Comparison of ENCODE assay signal across 23 cellular contexts in the genomic region with DNA sequence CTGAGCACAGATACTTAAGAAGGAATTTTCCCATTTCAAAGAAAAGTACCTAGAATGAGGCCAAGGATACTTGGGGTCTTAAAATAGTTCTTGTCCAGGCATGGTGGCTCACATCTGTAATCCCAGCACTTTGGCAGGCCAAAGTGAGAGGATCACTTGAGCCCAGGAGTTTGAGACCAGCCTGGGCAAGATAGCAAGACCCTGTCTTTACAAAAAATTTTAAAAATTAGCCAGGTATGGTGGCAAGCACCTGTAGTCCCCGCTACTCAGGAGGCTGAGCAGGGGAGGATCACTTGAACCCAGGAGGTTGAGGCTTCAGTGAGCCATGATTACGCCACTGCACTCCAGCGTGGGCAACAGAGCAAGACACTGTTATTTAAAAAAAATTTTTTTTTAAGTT. TPM values are rescaled to one million over a fixed set of nuclear protein-coding genes. Genes with fewer than 3 reads are reported as not detected.
A peak's percentile ranks its signal among the peaks of the same experiment; 100 is the strongest.
DNase-seq lines count a peak whose midpoint lies in the region; ATAC-seq, FAIRE-seq and TF ChIP-seq lines count a peak whose summit lies in the region.
"Had no signal": no experiment of that assay in that cellular context is flagged by ENCODE, and none has a peak within 500 bp of the region (broad histone marks: within the 10 kb centered on the region; RNA-seq: fewer than 3 reads in every experiment).

No MANE protein-coding gene starts in this region.

- H3K27me3 ChIP-seq in A673 (replicated peaks; ENCODE audit: insufficient read depth, low read depth, low read length, poor library complexity) (no peaks in the 10 kb centered on the region), K562 (ENCODE audit: control insufficient read depth in 2 of 2, insufficient read depth in 2 of 2, low read length in 2 of 2) (no peaks in the 10 kb centered on the region)
- H3K27me3 ChIP-seq: BE2C had no signal

- intact Hi-C loops in A673 (cut with micrococcal nuclease; ENCODE audit: unreplicated experiment) = no loop called here
- intact Hi-C loops in K562 (cut with micrococcal nuclease) = no loop called here

- peak overlapping the region; percentile 62 for H3K27ac Mint-ChIP-seq in mesothelial cell of epicardium

- TF ChIP-seq POLR2A in K562 (conservative IDR thresholded peaks at IDR 0.05) = no peak

- TF ChIP-seq RAD21 in K562 (CRISPR knock-in tag; conservative IDR thresholded peaks at IDR 0.05 in 1 of 2, IDR thresholded peaks at IDR 0.05 in 1 of 2) = no peak

- H3K4me3 Mint-ChIP-seq in mesothelial cell of epicardium = no peak overlapping the region

- no peak for TF ChIP-seq EP300 in K562 (IDR thresholded peaks at IDR 0.05; ENCODE audit: low read length)

- H3K36me3 ChIP-seq in A673 (ENCODE audit: insufficient read depth, low read length, poor library complexity, severe bottlenecking) = no peaks in the 10 kb centered on the region
- H3K36me3 ChIP-seq in HEK293 (ENCODE audit: control insufficient read depth in 2 of 2, insufficient read depth in 1 of 2, low read length in 2 of 2) = no peaks in the 10 kb centered on the region
- peaks cover 10% of the 10 kb centered on the region; the same call in 2 of the 3 replicates for H3K36me3 ChIP-seq in K562 (ENCODE audit: control insufficient read depth, insufficient read depth, low read length)
- H3K36me3 ChIP-seq: BE2C had no signal

- H3K4me1 Mint-ChIP-seq in mesothelial cell of epicardium = peaks cover 51% of the 10 kb centered on the region

- no peak overlapping the region for H3K4me3 ChIP-seq in A673 (ENCODE audit: low read depth, low read length, poor library complexity, severe bottlenecking)
- no peak overlapping the region for H3K4me3 ChIP-seq in HEK293 (ENCODE audit: low read depth, low read length)
- no peak overlapping the region for H3K4me3 ChIP-seq in K562

- CTCF ChIA-PET in A673 (lab: Charles Lee) (no interaction called here), HEK293 (lab: Yijun Ruan, JAX) (interaction anchor here (1.0 kb wide), 1 partner anchor 9 kb away, joined by 4 read pairs; no protein-coding TSS in a partner anchor), K562 (lab: Yijun Ruan, JAX; ENCODE audit: low intra/inter-chr PET ratio) (no interaction called here)

- FAIRE-seq in K562 (lab: Jason Lieb, UNC) = no peak
- FAIRE-seq: GM12892, GM18507, H1 had no signal

- H3K9me3 ChIP-seq in A673 (ENCODE audit: low read depth, low read length, poor library complexity, severe bottlenecking) = no peaks in the 10 kb centered on the region
- H3K9me3 ChIP-seq in HEK293 (ENCODE audit: control insufficient read depth, insufficient read depth, low read depth, low read length) = no peaks in the 10 kb centered on the region
- no peaks in the 10 kb centered on the region for H3K9me3 ChIP-seq in K562 (replicated peaks; ENCODE audit: control insufficient read depth, insufficient read depth, low read depth, low read length)
- H3K9me3 ChIP-seq: BE2C, SK-N-SH had no signal

- WGBS in K562 (ENCODE audit: insufficient coverage, low coverage, missing lambda C conversion rate) = 90% methylated on average over 3 of the region's 3 CpGs

- no peak overlapping the region for H3K4me2 ChIP-seq in K562 (ENCODE audit: insufficient read depth, low read length)
- H3K4me2 ChIP-seq: SK-N-SH had no signal

- ATAC-seq in K562 (no peak), GM21390 (IDR thresholded peaks at IDR 0.05; ENCODE audit: unreplicated experiment) (no peak)

- H3K9me1 ChIP-seq in K562 (ENCODE audit: control insufficient read depth, insufficient read depth, low read length) = no peaks in the 10 kb centered on the region

- DNase-seq in A673 (ENCODE audit: low spot score) = no peak
- DNase-seq in K562 (ENCODE audit: extremely low read depth in 1 of 4, low spot score in 3 of 4) = no peak
- no peak for DNase-seq in mesothelial cell of epicardium (ENCODE audit: low spot score in 2 of 2, unreplicated experiment in 2 of 2)
- DNase-seq in stimulated activated naive CD4-positive, alpha-beta T cell treated with Interleukin-2 at 50 U/mL for 16 hours (lab: John Stamatoyannopoulos, UW) = no peak
- DNase-seq in GM13977 (ENCODE audit: low spot score) = no peak
- DNase-seq in NCI-H1105 treated with DMSO at 0.1 percent for 48 hours (lab: John Stamatoyannopoulos, UW) = no peak
- DNase-seq: BE2C, DMS153, DND-41, HCEC 1CT, IMR-90, MV-4-11, NCI-H1105, NCI-H2029, NCI-H446, NCI-H524 treated with DMSO at 0.1 percent for 48 hours, NCI-H774, SK-N-SH had no signal

- POLR2A ChIA-PET in A673 (lab: Charles Lee; ENCODE audit: low non-redundant PET) = no interaction called here
- POLR2A ChIA-PET in HEK293 (lab: Yijun Ruan, JAX) = interaction anchor here (1.6 to 2.6 kb wide), 2 partner anchors 18 to 29 kb away, joined by 3 to 9 read pairs; a partner anchor contains a TSS
- POLR2A ChIA-PET in K562 (lab: Yijun Ruan, JAX) = interaction anchor here (0.6 to 4.1 kb wide), 6 partner anchors 9 to 77 kb away, joined by 3 to 17 read pairs (median 5); no protein-coding TSS in a partner anchor

- in situ Hi-C loops in K562 (cut with MboI) = no loop called here
- in situ Hi-C loops in GM13977 (cut with MboI; ENCODE audit: low pct_unique_long_range_greater_than_20kb, low sequenced_read_pairs, unreplicated experiment) = no loop called here

- no peaks in the 10 kb centered on the region for H3K9me3 Mint-ChIP-seq in mesothelial cell of epicardium

- H3K36me3 Mint-ChIP-seq in mesothelial cell of epicardium = peaks cover 7% of the 10 kb centered on the region

- H3K4me1 ChIP-seq in A673 (ENCODE audit: insufficient read depth, low read length, poor library complexity, severe bottlenecking) (peaks cover 31% of the 10 kb centered on the region), HEK293 (ENCODE audit: control insufficient read depth, insufficient read depth, low read length) (peaks cover 13% of the 10 kb centered on the region; the same call in 1 of the 2 replicates), K562 (replicated peaks in 1 of 2; ENCODE audit: control insufficient read depth in 2 of 2, insufficient read depth in 2 of 2, low read length in 2 of 2) (no peaks in the 10 kb centered on the region; a peak in 1 of 5 replicates)
- H3K4me1 ChIP-seq: BE2C had no signal

- H4K20me1 ChIP-seq in K562 (replicated peaks; ENCODE audit: control insufficient read depth, insufficient read depth, low read length) = no peaks in the 10 kb centered on the region

- no TSS peak for BruUV-seq in A673 (replicated peaks; lab: Mats Ljungman, UMichigan)
- BruUV-seq in K562 (replicated peaks; lab: Mats Ljungman, UMichigan) = no TSS peak

- no peak overlapping the region for H3K9ac ChIP-seq in K562 (ENCODE audit: insufficient read depth in 1 of 2, low read depth in 2 of 2, low read length in 2 of 2)
- H3K9ac ChIP-seq: SK-N-SH had no signal

- peaks cover 64% of the 10 kb centered on the region for H3K79me2 ChIP-seq in K562 (ENCODE audit: control insufficient read depth, insufficient read depth, low read length)

- no peak for TF ChIP-seq CTCF in A673 (conservative IDR thresholded peaks at IDR 0.05; ENCODE audit: low read depth, low read length)
- no peak for TF ChIP-seq CTCF in HEK293 (tag by site-specific recombination; IDR thresholded peaks at IDR 0.05)
- TF ChIP-seq CTCF in K562 (IDR thresholded peaks at IDR 0.05 in 2 of 3, conservative IDR thresholded peaks at IDR 0.05 in 1 of 3; ENCODE audit: insufficient read depth in 2 of 3, low read depth in 1 of 3, low read length in 3 of 3) = no peak
- TF ChIP-seq CTCF in mesothelial cell of epicardium (IDR thresholded peaks at IDR 0.05; ENCODE audit: unreplicated experiment) = no peak
- no peak for TF ChIP-seq CTCF in GM13977 (IDR thresholded peaks at IDR 0.05; ENCODE audit: extremely low read depth, insufficient read depth, missing control alignments)

- H3K27ac ChIP-seq in A673 (ENCODE audit: low read depth, low read length, poor library complexity, severe bottlenecking) = peak overlapping the region; percentile 20
- no peak overlapping the region for H3K27ac ChIP-seq in HEK293 (ENCODE audit: extremely low read depth, low read depth, low read length)
- H3K27ac ChIP-seq in K562 (ENCODE audit: extremely low read depth, low read depth, low read length) = no peak overlapping the region

- H2AFZ ChIP-seq in K562 (ENCODE audit: low read depth, low read length) = no peak overlapping the region

- H3K27me3 Mint-ChIP-seq in mesothelial cell of epicardium (ENCODE audit: low read depth) = no peaks in the 10 kb centered on the region

RNA-seq across cellular contexts. Expression of a gene that starts 29.0 kb away (rescaled TPM):
- total RNA-seq in A673 (2021) (81.9 and 83.0 TPM in 2 replicates), K562 (2014; rRNA removed) (41.1 and 44.2 TPM in 2 replicates), K562 (2014; rRNA removed; fragmentation: Illumina TruSeq; extraction: Trizol) (22.7 and 26.4 TPM in 2 replicates), K562 (2015; rRNA removed; fragmentation: Illumina TruSeq; extraction: Trizol) (31.2 and 31.4 TPM in 2 replicates), K562 (2021) (53.9 and 59.8 TPM in 2 replicates), mesothelial cell of epicardium (91.0 to 101 TPM (median 91.2 TPM) in 3 replicates)
- 51.1 and 58.3 TPM in 2 replicates for total RNA-seq in K562 (2011; cell fraction: chromatin; rRNA removed; ENCODE audit: low replicate concordance)
- total RNA-seq in K562 (2011; cell fraction: nucleolus; rRNA removed) = 43.8 and 43.9 TPM in 2 replicates
- total RNA-seq in K562 (2011; cell fraction: nucleoplasm; rRNA removed) = 49.1 and 60.1 TPM in 2 replicates
- polyA plus RNA-seq in K562 (2011; rRNA removed) (47.2 and 65.6 TPM in 2 replicates), K562 (2014; fragmentation: Illumina TruSeq; extraction: Trizol) (56.2 and 65.1 TPM in 2 replicates), K562 (2014; fragmentation: Nextera tagmentation; extraction: Ambion mirVana) (1 to 10 TPM; 4.8 to 7.2 TPM), K562 (2014; rRNA removed) (51.3 and 57.7 TPM in 2 replicates)
- 78.9 and 120 TPM in 2 replicates for polyA plus RNA-seq in K562 (2011; cell fraction: cytosol; rRNA removed)
- polyA plus RNA-seq in K562 (2011; cell fraction: nucleus; rRNA removed) = 72.3 and 83.1 TPM in 2 replicates
- polyA plus RNA-seq in K562 (2012) = 52.9 and 79.3 TPM in 2 replicates
- polyA minus RNA-seq in K562 (2011; rRNA and poly(A)+ RNA removed) = 45.7 and 65.0 TPM in 2 replicates
- 38.9 and 49.7 TPM in 2 replicates for polyA minus RNA-seq in K562 (2011; cell fraction: cytosol; rRNA and poly(A)+ RNA removed)
- polyA minus RNA-seq in K562 (2011; cell fraction: nucleus; rRNA and poly(A)+ RNA removed) = 34.9 and 50.8 TPM in 2 replicates

RNA-seq across cellular contexts. Expression of a gene that starts 55.0 kb away (rescaled TPM):
- total RNA-seq in A673 (2021) (9.9 and 21.5 TPM in 2 replicates), K562 (2014; rRNA removed) (0.59 and 0.82 TPM in 2 replicates), K562 (2014; rRNA removed; fragmentation: Illumina TruSeq; extraction: Trizol) (0.69 and 0.77 TPM in 2 replicates), K562 (2015; rRNA removed; fragmentation: Illumina TruSeq; extraction: Trizol) (0.38 and 0.47 TPM in 2 replicates), K562 (2021) (1.2 and 1.3 TPM in 2 replicates), mesothelial cell of epicardium (12.5 to 13.0 TPM (median 12.9 TPM) in 3 replicates)
- total RNA-seq in K562 (2011; cell fraction: chromatin; rRNA removed; ENCODE audit: low replicate concordance) = 0.76 and 1.4 TPM in 2 replicates
- 0.66 and 0.67 TPM in 2 replicates for total RNA-seq in K562 (2011; cell fraction: nucleolus; rRNA removed)
- 0.73 and 0.76 TPM in 2 replicates for total RNA-seq in K562 (2011; cell fraction: nucleoplasm; rRNA removed)
- polyA plus RNA-seq in K562 (2011; rRNA removed) (0.78 and 1.2 TPM in 2 replicates), K562 (2014; fragmentation: Illumina TruSeq; extraction: Trizol) (0.71 and 0.75 TPM in 2 replicates), K562 (2014; fragmentation: Nextera tagmentation; extraction: Ambion mirVana) (under 1 TPM; 0.06 to 0.15 TPM), K562 (2014; rRNA removed) (0.43 and 0.45 TPM in 2 replicates)
- polyA plus RNA-seq in K562 (2011; cell fraction: cytosol; rRNA removed) = 0.97 and 1.3 TPM in 2 replicates
- polyA plus RNA-seq in K562 (2011; cell fraction: nucleus; rRNA removed) = 1.9 and 2.7 TPM in 2 replicates
- polyA plus RNA-seq in K562 (2012) = 0.66 and 1.9 TPM in 2 replicates
- 1.2 and 1.3 TPM in 2 replicates for polyA minus RNA-seq in K562 (2011; rRNA and poly(A)+ RNA removed)
- polyA minus RNA-seq in K562 (2011; cell fraction: cytosol; rRNA and poly(A)+ RNA removed) = 0.73 and 1.1 TPM in 2 replicates
- 0.40 and 0.56 TPM in 2 replicates for polyA minus RNA-seq in K562 (2011; cell fraction: nucleus; rRNA and poly(A)+ RNA removed)
